9 cellular contexts compared by ENCODE assay signal in the genomic region with DNA sequence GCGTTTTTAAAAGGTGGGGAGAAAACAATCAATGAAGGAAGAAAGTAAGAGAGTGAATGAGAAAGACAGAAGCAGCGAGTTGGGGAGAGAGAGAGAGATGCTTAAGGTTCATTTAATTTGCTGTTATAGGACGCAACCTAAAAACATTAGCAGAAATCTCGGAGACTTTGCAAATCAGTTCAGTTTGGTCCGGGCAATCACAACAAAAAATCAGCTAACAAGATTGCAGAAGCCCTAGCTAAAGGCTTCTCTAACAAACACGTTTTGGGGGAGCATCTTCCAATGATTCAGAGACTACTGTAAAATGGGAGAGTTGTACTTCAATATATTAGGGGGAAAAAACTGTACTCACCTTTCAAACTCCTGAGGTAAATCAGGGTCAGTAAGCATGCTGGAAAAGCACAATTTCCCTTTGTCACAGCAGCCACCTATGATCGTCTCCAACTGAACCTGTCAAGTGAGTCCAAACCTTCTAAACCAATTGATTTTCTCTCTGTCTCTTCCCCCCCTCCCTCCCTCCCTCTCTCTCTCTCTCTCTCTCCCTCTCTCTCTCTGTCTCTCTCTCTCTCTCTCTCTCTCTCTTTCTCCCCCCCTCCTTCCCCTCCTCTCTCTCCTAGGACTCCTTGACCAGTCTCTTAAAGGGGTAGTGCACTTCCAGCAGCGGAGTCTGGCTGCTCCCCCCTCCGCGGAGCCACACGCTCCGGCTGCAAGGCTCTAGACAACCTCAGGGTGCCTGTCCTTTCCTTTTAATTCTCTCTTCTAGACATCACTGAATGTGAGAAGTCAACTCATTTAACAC. TPM values are rescaled to one million over a fixed set of nuclear protein-coding genes. Genes with fewer than 3 reads are reported as not detected.
DNase-seq lines count a peak whose midpoint lies in the region; ATAC-seq, FAIRE-seq and TF ChIP-seq lines count a peak whose summit lies in the region.
"Had no signal": no experiment of that assay in that cellular context is flagged by ENCODE, and none has a peak within 500 bp of the region (broad histone marks: within the 10 kb centered on the region; RNA-seq: fewer than 3 reads in every experiment).

A gene (minus strand): TSS at position 459 of the 799 bp plus-strand sequence. CDS start 69 bp downstream, at position 390.

- intact Hi-C loops in CD14-positive monocyte (cut with micrococcal nuclease): no loop called here

- H3K4me2 ChIP-seq in H9 (ENCODE audit: insufficient read depth, insufficient read length, low read length): peak within 1 kb of the TSS; percentile 90

- TF ChIP-seq CTCF in H9 (conservative IDR thresholded peaks at IDR 0.05) (no peak), foreskin fibroblast (IDR thresholded peaks at IDR 0.05; ENCODE audit: low read depth, low read length) (no peak), CD14-positive monocyte (IDR thresholded peaks at IDR 0.05) (no peak)

- no peaks in the 10 kb centered on the region for H3K79me1 ChIP-seq in H9 (ENCODE audit: insufficient read depth, low read depth, low read length, poor library complexity, severe bottlenecking)

- no peak within 1 kb of the TSS for H3T11ph ChIP-seq in H9 (ENCODE audit: low read length)

- peaks cover 10% of the 10 kb centered on the region for H3K23me2 ChIP-seq in H9 (ENCODE audit: insufficient read length, low read depth, low read length, poor library complexity, severe bottlenecking)

- H2BK15ac ChIP-seq in H9 (ENCODE audit: low read depth, low read length): no peak within 1 kb of the TSS

- H3K9ac ChIP-seq in H9 (ENCODE audit: extremely low read depth, insufficient read length, low read length): no peak within 1 kb of the TSS

- H3K4me3 Mint-ChIP-seq in H9 (no peak within 1 kb of the TSS), CD14-positive monocyte (no peak within 1 kb of the TSS)
- no peak within 1 kb of the TSS for H3K4me3 Mint-ChIP-seq in activated T-cell treated with anti-CD3 and anti-CD28 coated beads, Interleukin-2, amount 50 U/mL, for 72 hours
- H3K4me3 Mint-ChIP-seq: dendritic cell treated with granulocyte-macrophage colony-stimulating factor and Interleukin-4, amounts not matched to agents 40 ng/mL and 50 ng/mL, for 4 days had no signal

- no peak within 1 kb of the TSS for H4K8ac ChIP-seq in H9 (replicated peaks; ENCODE audit: insufficient read length, low read depth, low read length)

- DNase-seq in H9 (peak; percentile 61), OCI-M1 (lab: John Stamatoyannopoulos, UW) (peak; percentile 40), foreskin fibroblast (no peak), occipital lobe (lab: John Stamatoyannopoulos, UW) (peak; percentile 11), CD14-positive monocyte (ENCODE audit: low spot score) (no peak), GM12892 (ENCODE audit: insufficient read length) (no peak)
- no peak for DNase-seq in activated T-cell treated with anti-CD3 and anti-CD28 coated beads, Interleukin-2, amount 50 U/mL, for 72 hours

- H3K14ac ChIP-seq in H9 (ENCODE audit: insufficient read depth, low read length): no peak within 1 kb of the TSS

- peaks cover 0 to under 1% of the 10 kb centered on the region in 2 experiments; a peak in 1 of 4 replicates for H3K4me1 Mint-ChIP-seq in H9
- H3K4me1 Mint-ChIP-seq in activated T-cell treated with anti-CD3 and anti-CD28 coated beads, Interleukin-2, amount 50 U/mL, for 72 hours (ENCODE audit: low read depth): no peaks in the 10 kb centered on the region
- H3K4me1 Mint-ChIP-seq in CD14-positive monocyte: no peaks in the 10 kb centered on the region

- WGBS in H9 (ENCODE audit: extremely low coverage, insufficient read length, low lambda C conversion rate): no CpG with 5 or more reads among the region's 12 CpGs

- H3K56ac ChIP-seq in H9 (ENCODE audit: insufficient read length, low read depth, low read length): no peak within 1 kb of the TSS

- peak within 1 kb of the TSS; percentile 23 for H2AFZ ChIP-seq in H9 (ENCODE audit: low read length)

- no peaks in the 10 kb centered on the region for H3K79me2 ChIP-seq in H9 (ENCODE audit: insufficient read depth, low read length)

- no peaks in the 10 kb centered on the region for H3K9me3 ChIP-seq in H9 (ENCODE audit: control insufficient read depth, low read depth, low read length)

- H3K23ac ChIP-seq in H9 (ENCODE audit: insufficient read length, low read depth, low read length): no peak within 1 kb of the TSS

- no peak within 1 kb of the TSS for H3K27ac ChIP-seq in H9 (ENCODE audit: insufficient read length, low read depth, low read length)

- no peak for FAIRE-seq in GM12892 (lab: Jason Lieb, UNC)

- H4K91ac ChIP-seq in H9 (ENCODE audit: insufficient read length, low read depth, low read length): no peak within 1 kb of the TSS

- H2BK5ac ChIP-seq in H9 (ENCODE audit: insufficient read length, low read length): no peak within 1 kb of the TSS

- no peak within 1 kb of the TSS for H2BK12ac ChIP-seq in H9 (ENCODE audit: insufficient read length, low read depth, low read length)

- no peak within 1 kb of the TSS for H4K5ac ChIP-seq in H9 (ENCODE audit: insufficient read length, low read depth, low read length)

- no peaks in the 10 kb centered on the region for H3K9me3 Mint-ChIP-seq in H9
- H3K9me3 Mint-ChIP-seq in activated T-cell treated with anti-CD3 and anti-CD28 coated beads, Interleukin-2, amount 50 U/mL, for 72 hours: no peaks in the 10 kb centered on the region
- no peaks in the 10 kb centered on the region for H3K9me3 Mint-ChIP-seq in CD14-positive monocyte
- H3K9me3 Mint-ChIP-seq: dendritic cell treated with granulocyte-macrophage colony-stimulating factor and Interleukin-4, amounts not matched to agents 40 ng/mL and 50 ng/mL, for 4 days had no signal

- no peak within 1 kb of the TSS for H2BK120ac ChIP-seq in H9 (ENCODE audit: low read depth, low read length, poor library complexity, severe bottlenecking)

- H3K18ac ChIP-seq in H9 (ENCODE audit: insufficient read length, low read depth, low read length): no peak within 1 kb of the TSS

- H3K27me3 Mint-ChIP-seq in H9 (ENCODE audit: low read depth) (peaks cover 2% of the 10 kb centered on the region; the same call in 1 of the 2 replicates), CD14-positive monocyte (ENCODE audit: low read depth in 3 of 3) (peaks cover 0 to 6% (median 1%) of the 10 kb centered on the region in 3 donors)
- no peaks in the 10 kb centered on the region for H3K27me3 Mint-ChIP-seq in activated T-cell treated with anti-CD3 and anti-CD28 coated beads, Interleukin-2, amount 50 U/mL, for 72 hours (ENCODE audit: low read depth)

- H3K27me3 ChIP-seq in H9 (ENCODE audit: insufficient read depth, low read length): no peaks in the 10 kb centered on the region; the same call in 1 of the 2 replicates

- no peaks in the 10 kb centered on the region for H3K4me1 ChIP-seq in H9 (ENCODE audit: insufficient read depth, low read length)

- H3K4ac ChIP-seq in H9 (ENCODE audit: low read depth, low read length): no peak within 1 kb of the TSS

- no peaks in the 10 kb centered on the region for H4K20me1 ChIP-seq in H9 (ENCODE audit: control insufficient read depth, insufficient read depth, insufficient read length)

- H2AK5ac ChIP-seq in H9 (ENCODE audit: insufficient read length, low read length): no peak within 1 kb of the TSS

- TF ChIP-seq POLR2A in GM12892 (IDR thresholded peaks at IDR 0.05; ENCODE audit: low read depth, low read length): no peak

- H2BK20ac ChIP-seq in H9 (ENCODE audit: low read depth, low read length, poor library complexity, severe bottlenecking): no peak within 1 kb of the TSS

- ATAC-seq in activated T-cell treated with anti-CD3 and anti-CD28 coated beads, Interleukin-2, amount 50 U/mL, for 72 hours (replicated peaks in 1 of 2): no peak
- ATAC-seq in HG03460 (IDR thresholded peaks at IDR 0.05; ENCODE audit: unreplicated experiment): no peak

- H3K36me3 Mint-ChIP-seq in H9 (ENCODE audit: insufficient read depth in 1 of 3, low read depth in 3 of 3): no peaks in the 10 kb centered on the region
- no peaks in the 10 kb centered on the region for H3K36me3 Mint-ChIP-seq in activated T-cell treated with anti-CD3 and anti-CD28 coated beads, Interleukin-2, amount 50 U/mL, for 72 hours (ENCODE audit: insufficient read depth in 2 of 2)
- no peaks in the 10 kb centered on the region for H3K36me3 Mint-ChIP-seq in CD14-positive monocyte

- H3K27ac Mint-ChIP-seq in H9: no peak within 1 kb of the TSS
- no peak within 1 kb of the TSS for H3K27ac Mint-ChIP-seq in activated T-cell treated with anti-CD3 and anti-CD28 coated beads, Interleukin-2, amount 50 U/mL, for 72 hours
- no peak within 1 kb of the TSS for H3K27ac Mint-ChIP-seq in CD14-positive monocyte
- H3K27ac Mint-ChIP-seq: dendritic cell treated with granulocyte-macrophage colony-stimulating factor and Interleukin-4, amounts not matched to agents 40 ng/mL and 50 ng/mL, for 4 days had no signal

- peak within 1 kb of the TSS; percentile 24 to 32 for H3K4me3 ChIP-seq in foreskin fibroblast (ENCODE audit: low read depth in 1 of 2, low read length in 2 of 2)

RNA-seq across cellular contexts. Expression of the gene that starts here (rescaled TPM):
- total RNA-seq in H9 (2021): 2.3 and 3.1 TPM in 2 replicates
- total RNA-seq in occipital lobe: 209 TPM
- 1 to 10 TPM; 1.7 to 2.5 TPM for total RNA-seq in activated T-cell treated with anti-CD3 and anti-CD28 coated beads, Interleukin-2, amount 50 U/mL, for 72 hours
- polyA plus RNA-seq in CD14-positive monocyte: not detected
- polyA plus RNA-seq in GM12892 (2012; ENCODE audit: missing spikeins): not detected

Comparison
In these comparisons a context has a peak if more than half of its experiments do, and no peak if none do; other contexts are left out.
1. RNA of the gene that starts here (total RNA-seq): 209 TPM in occipital lobe (single experiment); 2.3 to 3.1 TPM in H9 and 1.7 to 2.5 TPM in activated T-cell treated with anti-CD3 and anti-CD28 coated beads, Interleukin-2, amount 50 U/mL, for 72 hours; every median in the first group is over 10 times any median in the second.
2. DNase-seq: peak in H9 (single experiment), OCI-M1 (single experiment) and occipital lobe (single experiment); none in foreskin fibroblast (0 of 2), activated T-cell treated with anti-CD3 and anti-CD28 coated beads, Interleukin-2, amount 50 U/mL, for 72 hours (0 of 2), CD14-positive monocyte (single experiment) and GM12892 (single experiment).